ENCODE assay signal across 16 cellular contexts in genomic region chr12:132146098-132146497, GRCh38. TPM values are rescaled to one million over a fixed set of nuclear protein-coding genes. Genes with fewer than 3 reads are reported as not detected.
DNase-seq lines count a peak whose midpoint lies in the region; ATAC-seq, FAIRE-seq and TF ChIP-seq lines count a peak whose summit lies in the region.
"Had no signal": no experiment of that assay in that cellular context is flagged by ENCODE, and none has a peak within 500 bp of the region (broad histone marks: within the 10 kb centered on the region; RNA-seq: fewer than 3 reads in every experiment).

No MANE protein-coding gene starts in this region.

- CTCF ChIA-PET in activated CD4-positive, alpha-beta memory T cell treated with anti-CD3 and anti-CD28 coated beads, Interleukin-2, amount 10 ng/mL, durations not matched to agents 7 days and 5 days (lab: Charles Lee): interaction anchor here (2.1 kb wide), 1 partner anchor 8 kb away, joined by 7 read pairs; no protein-coding TSS in a partner anchor

- no peaks in the 10 kb centered on the region for H3K27me3 Mint-ChIP-seq in activated CD4-positive, alpha-beta memory T cell treated with anti-CD3 and anti-CD28 coated beads, Interleukin-2, amount 10 ng/mL, durations not matched to agents 7 days and 5 days

- H3K36me3 ChIP-seq in kidney (ENCODE audit: control insufficient read depth in 1 of 2, insufficient read depth in 2 of 2, low read length in 2 of 2) (peaks cover 3 to 8% of the 10 kb centered on the region in 2 donors), left ventricle myocardium inferior (peaks cover 30% of the 10 kb centered on the region)

- H3K9me3 Mint-ChIP-seq in activated CD4-positive, alpha-beta memory T cell treated with anti-CD3 and anti-CD28 coated beads, Interleukin-2, amount 10 ng/mL, durations not matched to agents 7 days and 5 days: no peaks in the 10 kb centered on the region

- intact Hi-C loops in cardiac septum (cut with DNase I) (no loop called here), left ventricle myocardium superior (cut with micrococcal nuclease) (no loop called here), kidney (cut with DNase I) (no loop called here), left ventricle myocardium inferior (cut with micrococcal nuclease) (no loop called here)

- ATAC-seq in left ventricle myocardium superior (no peak), GM21619 (IDR thresholded peaks at IDR 0.05; ENCODE audit: unreplicated experiment) (no peak)
- ATAC-seq: K562, pancreas had no signal

- H3K4me3 Mint-ChIP-seq in activated CD4-positive, alpha-beta memory T cell treated with anti-CD3 and anti-CD28 coated beads, Interleukin-2, amount 10 ng/mL, durations not matched to agents 7 days and 5 days: peak overlapping the region; percentile 94

- H3K9me3 ChIP-seq in kidney (ENCODE audit: control insufficient read depth in 1 of 2, low read length in 2 of 2) (no peaks in the 10 kb centered on the region), left ventricle myocardium inferior (replicated peaks) (no peaks in the 10 kb centered on the region)
- H3K9me3 ChIP-seq: pancreas had no signal

- H3K9ac ChIP-seq in kidney (ENCODE audit: low read length in 2 of 2): no peak overlapping the region

- no peak overlapping the region for H3K4me3 ChIP-seq in kidney (ENCODE audit: low read length in 2 of 2)
- no peak overlapping the region for H3K4me3 ChIP-seq in left ventricle myocardium inferior
- H3K4me3 ChIP-seq: pancreas had no signal

- peaks cover 9% of the 10 kb centered on the region for H3K36me3 Mint-ChIP-seq in activated CD4-positive, alpha-beta memory T cell treated with anti-CD3 and anti-CD28 coated beads, Interleukin-2, amount 10 ng/mL, durations not matched to agents 7 days and 5 days (ENCODE audit: low read depth)

- peak overlapping the region; percentile 38 for H3K27ac Mint-ChIP-seq in activated CD4-positive, alpha-beta memory T cell treated with anti-CD3 and anti-CD28 coated beads, Interleukin-2, amount 10 ng/mL, durations not matched to agents 7 days and 5 days

- FAIRE-seq in kidney (lab: Jason Lieb, UNC) (no peak), GM12891 (lab: Jason Lieb, UNC) (no peak)
- FAIRE-seq: K562, pancreas, small intestine had no signal

- DNase-seq in cardiac septum (ENCODE audit: low spot score): peak; percentile 61
- DNase-seq in left ventricle myocardium superior: no peak
- no peak for DNase-seq in activated CD4-positive, alpha-beta memory T cell treated with anti-CD3 and anti-CD28 coated beads, Interleukin-2, amount 10 ng/mL, durations not matched to agents 7 days and 5 days
- peak; percentile 35 for DNase-seq in kidney
- no peak for DNase-seq in GM12891 (ENCODE audit: insufficient read length, low spot score)
- DNase-seq in activated CD4-positive, CD25-positive, alpha-beta regulatory T cell treated with anti-CD3 and anti-CD28 coated beads, Interleukin-2, amount 50 U/mL, for 72 hours: no peak
- no peak for DNase-seq in left ventricle myocardium inferior
- DNase-seq: effector memory CD4-positive, alpha-beta T cell; EL; mesenchymal stem cell; NCI-H1417; NCI-H446 treated with DMSO at 0.1 percent for 48 hours; small intestine had no signal

- H3K4me1 ChIP-seq in kidney (ENCODE audit: control insufficient read depth in 1 of 2, insufficient read depth in 1 of 2, low read depth in 1 of 2, low read length in 2 of 2) (peaks cover 0 to 22% of the 10 kb centered on the region in 2 donors), left ventricle myocardium inferior (peaks cover 34% of the 10 kb centered on the region)

- TF ChIP-seq POLR2A in GM12891 (IDR thresholded peaks at IDR 0.05; ENCODE audit: low read depth, low read length): no peak

- H3K27me3 ChIP-seq in left ventricle myocardium inferior (ENCODE audit: low read depth): no peaks in the 10 kb centered on the region
- H3K27me3 ChIP-seq: pancreas had no signal

- POLR2A ChIA-PET in activated CD4-positive, alpha-beta memory T cell treated with anti-CD3 and anti-CD28 coated beads, Interleukin-2, amount 10 ng/mL, durations not matched to agents 7 days and 5 days (lab: Charles Lee): interaction anchor here (1.1 kb wide), 1 partner anchor 14 kb away, joined by 4 read pairs; no protein-coding TSS in a partner anchor

- TF ChIP-seq CTCF in kidney (IDR thresholded peaks at IDR 0.05; ENCODE audit: borderline replicate concordance, extremely low read depth, insufficient read depth) (no peak), left ventricle myocardium inferior (IDR thresholded peaks at IDR 0.05; ENCODE audit: borderline replicate concordance) (no peak)

- H3K4me1 Mint-ChIP-seq in activated CD4-positive, alpha-beta memory T cell treated with anti-CD3 and anti-CD28 coated beads, Interleukin-2, amount 10 ng/mL, durations not matched to agents 7 days and 5 days: peaks cover 34% of the 10 kb centered on the region

- H3K27ac ChIP-seq in kidney (ENCODE audit: low read depth in 2 of 2, low read length in 2 of 2) (no peak overlapping the region), left ventricle myocardium inferior (replicated peaks) (no peak overlapping the region)
- H3K27ac ChIP-seq: pancreas had no signal

TF ChIP-seq in GM12891, 5 proteins besides CTCF, POLR2A, EP300 and RAD21:
- TF ChIP-seq POU2F2 (IDR thresholded peaks at IDR 0.05; ENCODE audit: low read depth, low read length) (no peak), PAX5 (IDR thresholded peaks at IDR 0.05; ENCODE audit: insufficient read depth, low read length, severe bottlenecking) (no peak), POLR2AphosphoS5 (IDR thresholded peaks at IDR 0.05; ENCODE audit: low read depth, low read length) (no peak), TAF1 (IDR thresholded peaks at IDR 0.05; ENCODE audit: low read depth, low read length) (no peak), SPI1 (IDR thresholded peaks at IDR 0.05; ENCODE audit: low read depth, low read length) (no peak)

RNA-seq across cellular contexts. Expression of gene NOC4L, which starts 1.8 kb away (rescaled TPM):
- total RNA-seq in cardiac septum (8.6 TPM), left ventricle myocardium superior (12.1 TPM), kidney (20.0 TPM), left ventricle myocardium inferior (10.3 TPM)
- 10 to 100 TPM; 23.4 to 23.6 TPM for total RNA-seq in activated CD4-positive, alpha-beta memory T cell treated with anti-CD3 and anti-CD28 coated beads, Interleukin-2, amount 10 ng/mL, durations not matched to agents 7 days and 5 days
- 22.3 TPM for polyA plus RNA-seq in kidney (ENCODE audit: insufficient read depth, low read depth, low replicate concordance)
- 18.0 TPM for polyA plus RNA-seq in GM12891 (2012; ENCODE audit: low read depth, missing spikeins)

RNA-seq across cellular contexts. Expression of gene DDX51, which starts 2.0 kb away (rescaled TPM):
- total RNA-seq in cardiac septum (9.6 TPM), left ventricle myocardium superior (8.6 TPM), kidney (19.6 TPM), left ventricle myocardium inferior (9.0 TPM)
- total RNA-seq in activated CD4-positive, alpha-beta memory T cell treated with anti-CD3 and anti-CD28 coated beads, Interleukin-2, amount 10 ng/mL, durations not matched to agents 7 days and 5 days: 10 to 100 TPM; 17.9 to 18.6 TPM
- 10.3 TPM for polyA plus RNA-seq in kidney (ENCODE audit: insufficient read depth, low read depth, low replicate concordance)
- 11.1 TPM for polyA plus RNA-seq in GM12891 (2012; ENCODE audit: low read depth, missing spikeins)

Comparison
In these comparisons a context has a peak if more than half of its experiments do, and no peak if none do; other contexts are left out.
1. DNase-seq: peak in cardiac septum (single experiment) and kidney (single experiment); none in left ventricle myocardium superior (single experiment), activated CD4-positive, alpha-beta memory T cell treated with anti-CD3 and anti-CD28 coated beads, Interleukin-2, amount 10 ng/mL, durations not matched to agents 7 days and 5 days (single experiment), GM12891 (single experiment), activated CD4-positive, CD25-positive, alpha-beta regulatory T cell treated with anti-CD3 and anti-CD28 coated beads, Interleukin-2, amount 50 U/mL, for 72 hours (single experiment) and left ventricle myocardium inferior (single experiment).